ENCODE assay signal across 8 cellular contexts in the genomic region with DNA sequence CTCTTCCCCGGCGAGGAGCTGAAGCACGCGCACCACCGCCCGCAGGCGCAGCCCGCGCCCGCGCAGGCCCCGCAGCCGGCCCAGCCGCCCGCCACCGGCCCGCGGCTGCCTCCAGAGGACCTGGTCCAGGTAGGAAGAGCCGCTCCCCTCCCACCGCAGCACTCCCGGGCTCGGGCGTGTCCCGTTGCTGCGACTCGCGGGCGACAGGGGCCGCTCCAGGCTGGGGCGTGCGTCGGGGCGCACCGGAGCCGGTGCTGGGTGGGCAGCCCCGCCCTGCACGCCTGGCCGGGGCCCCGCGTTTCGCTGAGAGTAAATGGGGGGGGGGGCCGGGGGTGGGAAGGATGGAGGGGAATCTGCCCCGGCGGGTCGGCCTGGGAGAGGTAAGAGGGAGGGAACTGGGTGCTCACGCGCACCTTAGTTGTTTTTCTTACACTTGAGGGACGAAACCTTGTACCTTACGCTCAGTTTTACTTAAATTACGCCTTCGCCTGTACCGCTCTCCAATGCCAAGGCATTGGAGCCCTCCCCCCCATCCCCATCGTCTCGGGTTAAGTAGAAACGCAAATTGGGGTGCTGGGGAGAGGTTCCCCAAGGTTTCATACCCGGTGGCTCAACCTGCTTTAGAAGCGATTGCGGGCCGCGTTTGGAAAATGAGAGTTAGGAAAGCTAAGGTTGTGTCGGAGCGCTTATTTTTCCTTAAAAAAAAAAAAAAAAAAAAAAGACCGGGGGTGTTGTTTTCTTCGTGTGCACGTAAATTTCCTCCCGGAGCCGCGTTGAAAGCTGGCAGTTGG. TPM values are rescaled to one million over a fixed set of nuclear protein-coding genes. Genes with fewer than 3 reads are reported as not detected.
A peak's percentile ranks its signal among the peaks of the same experiment; 100 is the strongest.
DNase-seq lines count a peak whose midpoint lies in the region; TF ChIP-seq lines count a peak whose summit lies in the region.

No MANE protein-coding gene starts in this region.

- no peak overlapping the region for H2BK5ac ChIP-seq in H9 (ENCODE audit: insufficient read length, low read length)

- DNase-seq in DMS79 treated with DMSO at 0.1 percent for 48 hours (lab: John Stamatoyannopoulos, UW): peak; percentile 18
- DNase-seq in DMS79 (lab: John Stamatoyannopoulos, UW): no peak
- peak; percentile 72 for DNase-seq in H9
- no peak for DNase-seq in LNCaP clone FGC (ENCODE audit: low read depth)
- DNase-seq in activated CD4-positive, alpha-beta T cell treated with anti-CD3 and anti-CD28 coated beads for 48 hours: peak; percentile 51
- peak; percentile 91 for DNase-seq in endodermal cell
- DNase-seq in suprapubic skin (ENCODE audit: low spot score in 2 of 2): peak in 1 of 2 donors; percentile 73

- peak overlapping the region; percentile 67 for H3K9ac ChIP-seq in H9 (ENCODE audit: extremely low read depth, insufficient read length, low read length)
- peak overlapping the region; percentile 81 for H3K9ac ChIP-seq in endodermal cell (ENCODE audit: extremely low read depth, low read length, poor library complexity, severe bottlenecking)

- H3K4me2 ChIP-seq in H9 (ENCODE audit: insufficient read depth, insufficient read length, low read length): peak overlapping the region; percentile 89

- peaks cover 33% of the 10 kb centered on the region for H3K36me3 ChIP-seq in endodermal cell (ENCODE audit: control insufficient read depth, insufficient read depth, low read length)
- H3K36me3 ChIP-seq in muscle layer of duodenum (ENCODE audit: control insufficient read depth in 1 of 2, insufficient read depth in 2 of 2, low read length in 2 of 2): peaks cover 0 to 6% of the 10 kb centered on the region in 2 donors
- no peaks in the 10 kb centered on the region for H3K36me3 ChIP-seq in suprapubic skin

- H3K79me1 ChIP-seq in H9 (ENCODE audit: insufficient read depth, low read depth, low read length, poor library complexity, severe bottlenecking): no peaks in the 10 kb centered on the region

- no peak overlapping the region for H2BK12ac ChIP-seq in H9 (ENCODE audit: insufficient read length, low read depth, low read length)

- H3K27ac Mint-ChIP-seq in H9 (no peak overlapping the region), endodermal cell (peak overlapping the region; percentile 74)

- peaks cover 11% of the 10 kb centered on the region for H3K23me2 ChIP-seq in H9 (ENCODE audit: insufficient read length, low read depth, low read length, poor library complexity, severe bottlenecking)

- H3K9me3 ChIP-seq in H9 (ENCODE audit: control insufficient read depth, low read depth, low read length): no peaks in the 10 kb centered on the region
- H3K9me3 ChIP-seq in endodermal cell (ENCODE audit: control insufficient read depth, low read length): no peaks in the 10 kb centered on the region
- H3K9me3 ChIP-seq in muscle layer of duodenum (ENCODE audit: control insufficient read depth in 1 of 2, low read length in 2 of 2): no peaks in the 10 kb centered on the region
- no peaks in the 10 kb centered on the region for H3K9me3 ChIP-seq in suprapubic skin

- H2AK5ac ChIP-seq in H9 (ENCODE audit: insufficient read length, low read length): no peak overlapping the region

- TF ChIP-seq POLR2A in suprapubic skin (IDR thresholded peaks at IDR 0.05): no peak

- H4K8ac ChIP-seq in H9 (replicated peaks; ENCODE audit: insufficient read length, low read depth, low read length): no peak overlapping the region

- no peak overlapping the region for H2AFZ ChIP-seq in H9 (ENCODE audit: low read length)

- H3K14ac ChIP-seq in H9 (ENCODE audit: insufficient read depth, low read length): no peak overlapping the region

- peaks cover 66% of the 10 kb centered on the region for H3K27me3 Mint-ChIP-seq in H9 (ENCODE audit: low read depth)
- peaks cover 33% of the 10 kb centered on the region for H3K27me3 Mint-ChIP-seq in endodermal cell (ENCODE audit: insufficient read depth)

- H3K4me3 Mint-ChIP-seq in H9: peak overlapping the region; percentile 72 to 87
- peak overlapping the region; percentile 93 for H3K4me3 Mint-ChIP-seq in endodermal cell

- H3K79me2 ChIP-seq in H9 (ENCODE audit: insufficient read depth, low read length): no peaks in the 10 kb centered on the region

- WGBS in H9 (ENCODE audit: extremely low coverage, insufficient read length, low lambda C conversion rate): no CpG with 5 or more reads among the region's 68 CpGs
- 0% methylated on average over 5 to 64 of the region's 68 CpGs for WGBS in endodermal cell (ENCODE audit: insufficient coverage in 1 of 2, insufficient read length in 1 of 2), 2 experiments
- WGBS in suprapubic skin: under 1% methylated on average over 24 of the region's 68 CpGs

- H3K27ac ChIP-seq in H9 (ENCODE audit: insufficient read length, low read depth, low read length) (no peak overlapping the region), endodermal cell (ENCODE audit: low read depth, low read length) (no peak overlapping the region), muscle layer of duodenum (ENCODE audit: low read length) (peak overlapping the region; percentile 76), suprapubic skin (peak overlapping the region; percentile 95)

- TF ChIP-seq CTCF in H9 (conservative IDR thresholded peaks at IDR 0.05) (peak; percentile 36; the same call in 2 of the 3 replicates), LNCaP clone FGC (IDR thresholded peaks at IDR 0.05; ENCODE audit: control insufficient read depth, extremely low read depth, insufficient read depth) (peak; percentile 56), endodermal cell (conservative IDR thresholded peaks at IDR 0.05) (peak; percentile 61), suprapubic skin (IDR thresholded peaks at IDR 0.05) (no peak)

- H3T11ph ChIP-seq in H9 (ENCODE audit: low read length): no peak overlapping the region

- H4K5ac ChIP-seq in H9 (ENCODE audit: insufficient read length, low read depth, low read length): no peak overlapping the region

- H2BK15ac ChIP-seq in H9 (ENCODE audit: low read depth, low read length): no peak overlapping the region

- peaks cover 0 to 6% (median 2%) of the 10 kb centered on the region in 3 experiments; a peak in 2 of 7 replicates for H3K36me3 Mint-ChIP-seq in H9 (ENCODE audit: insufficient read depth in 1 of 3, low read depth in 3 of 3)
- H3K36me3 Mint-ChIP-seq in endodermal cell (ENCODE audit: low read depth): peaks cover 26% of the 10 kb centered on the region

- H3K18ac ChIP-seq in H9 (ENCODE audit: insufficient read length, low read depth, low read length): no peak overlapping the region

- no peak overlapping the region for H3K56ac ChIP-seq in H9 (ENCODE audit: insufficient read length, low read depth, low read length)

- H3K23ac ChIP-seq in H9 (ENCODE audit: insufficient read length, low read depth, low read length): no peak overlapping the region

- no peak overlapping the region for H4K91ac ChIP-seq in H9 (ENCODE audit: insufficient read length, low read depth, low read length)

- H3K4me1 Mint-ChIP-seq in H9 (peaks cover 58 to 61% of the 10 kb centered on the region in 2 experiments), endodermal cell (peaks cover 48% of the 10 kb centered on the region)

- no peak overlapping the region for H2BK120ac ChIP-seq in H9 (ENCODE audit: low read depth, low read length, poor library complexity, severe bottlenecking)

- no peaks in the 10 kb centered on the region for H4K20me1 ChIP-seq in H9 (ENCODE audit: control insufficient read depth, insufficient read depth, insufficient read length)

- H3K9me3 Mint-ChIP-seq in H9: no peaks in the 10 kb centered on the region
- no peaks in the 10 kb centered on the region for H3K9me3 Mint-ChIP-seq in endodermal cell

- H3K4me3 ChIP-seq in LNCaP clone FGC (ENCODE audit: low read depth, low read length) (peak overlapping the region; percentile 50), endodermal cell (ENCODE audit: low read length) (peak overlapping the region; percentile 98), muscle layer of duodenum (ENCODE audit: low read depth in 1 of 2, low read length in 2 of 2) (peak overlapping the region; percentile 58 to 89), suprapubic skin (peak overlapping the region; percentile 83)

- H2BK20ac ChIP-seq in H9 (ENCODE audit: low read depth, low read length, poor library complexity, severe bottlenecking): no peak overlapping the region

- H3K27me3 ChIP-seq in H9 (ENCODE audit: insufficient read depth, low read length): peaks cover 23% of the 10 kb centered on the region
- H3K27me3 ChIP-seq in endodermal cell (ENCODE audit: control insufficient read depth, insufficient read depth, low read length, poor library complexity, severe bottlenecking): peaks cover 13% of the 10 kb centered on the region
- peaks cover 4% of the 10 kb centered on the region for H3K27me3 ChIP-seq in muscle layer of duodenum (ENCODE audit: low read depth, low read length)
- H3K27me3 ChIP-seq in suprapubic skin: peaks cover 9% of the 10 kb centered on the region

- no peak for TF ChIP-seq EP300 in suprapubic skin (IDR thresholded peaks at IDR 0.05)

- H3K4me1 ChIP-seq in H9 (ENCODE audit: insufficient read depth, low read length) (no peaks in the 10 kb centered on the region; the same call in 1 of the 2 replicates), endodermal cell (ENCODE audit: control insufficient read depth, insufficient read depth, low read length) (peaks cover 7% of the 10 kb centered on the region), muscle layer of duodenum (ENCODE audit: control insufficient read depth in 1 of 2, insufficient read depth in 2 of 2, low read length in 2 of 2) (peaks cover 0 to 5% of the 10 kb centered on the region in 2 donors), suprapubic skin (peaks cover 14% of the 10 kb centered on the region)

- no peak overlapping the region for H3K4ac ChIP-seq in H9 (ENCODE audit: low read depth, low read length)

RNA-seq across cellular contexts. Expression of a gene that starts 0.8 kb away (rescaled TPM):
- total RNA-seq in H9 (2021) (2.0 and 2.2 TPM in 2 replicates), endodermal cell (10 to 100 TPM; 39.6 to 41.1 TPM), suprapubic skin (100 to 1,000 TPM; 233 to 372 (median 276) TPM)
- 6.3 TPM for polyA plus RNA-seq in endodermal cell (2013, experiment 1 of 2)
- polyA plus RNA-seq in endodermal cell (2013, experiment 2 of 2): 7.4 TPM

Comparison
In these comparisons a context has a peak if more than half of its experiments do, and no peak if none do; other contexts are left out.
1. DNase-seq: peak in DMS79 treated with DMSO at 0.1 percent for 48 hours (single experiment), H9 (single experiment), activated CD4-positive, alpha-beta T cell treated with anti-CD3 and anti-CD28 coated beads for 48 hours (single experiment) and endodermal cell (single experiment); none in DMS79 (single experiment) and LNCaP clone FGC (single experiment).
2. H3K27ac ChIP-seq: peak in muscle layer of duodenum (single experiment) and suprapubic skin (single experiment); none in H9 (single experiment) and endodermal cell (single experiment).
3. CTCF ChIP-seq: peak in H9 (single experiment), LNCaP clone FGC (single experiment) and endodermal cell (single experiment); none in suprapubic skin (0 of 2).
4. RNA of a gene that starts 0.8 kb away (total RNA-seq): 233 to 372 TPM in suprapubic skin and 39.6 to 41.1 TPM in endodermal cell; 2.0 to 2.2 TPM in H9; every median in the first group is over 10 times any median in the second.
5. Peak in every context shown above with its lines, with median percentiles within 50 percentile points of each other: H3K4me3 ChIP-seq.